Comparison of ENCODE assay signal across 9 cellular contexts in genomic region chr3:185976977-185977678, GRCh38. TPM values are rescaled to one million over a fixed set of nuclear protein-coding genes. Genes with fewer than 3 reads are reported as not detected.
A peak's percentile ranks its signal among the peaks of the same experiment; 100 is the strongest.
DNase-seq lines count a peak whose midpoint lies in the region; ATAC-seq and TF ChIP-seq lines count a peak whose summit lies in the region.
"Had no signal": no experiment of that assay in that cellular context is flagged by ENCODE, and none has a peak within 500 bp of the region (broad histone marks: within the 10 kb centered on the region; RNA-seq: fewer than 3 reads in every experiment).

No MANE protein-coding gene starts in this region.

- intact Hi-C loops in spleen (cut with DNase I; ENCODE audit: low total_unique reads) = no loop called here

- H3K4me1 ChIP-seq in spleen = peaks cover 0 to 6% (median 0%) of the 10 kb centered on the region in 6 donors

- no peak for TF ChIP-seq POLR2A in spleen (IDR thresholded peaks at IDR 0.05)

- peak; percentile 81 for ATAC-seq in GM18502 (IDR thresholded peaks at IDR 0.05; ENCODE audit: poor library complexity, unreplicated experiment)
- ATAC-seq in HG02840 (IDR thresholded peaks at IDR 0.05; ENCODE audit: low FRiP score, unreplicated experiment) = peak; percentile 77
- no peak for ATAC-seq in HG03469 (IDR thresholded peaks at IDR 0.05; ENCODE audit: unreplicated experiment)

- H3K36me3 ChIP-seq in spleen = no peaks in the 10 kb centered on the region

- no peaks in the 10 kb centered on the region for H3K9me3 ChIP-seq in spleen

- H3K27me3 ChIP-seq in spleen (replicated peaks in 1 of 7) = no peaks in the 10 kb centered on the region

- TF ChIP-seq CTCF in spleen (IDR thresholded peaks at IDR 0.05 in 8 of 11, conservative IDR thresholded peaks at IDR 0.05 in 3 of 11) = peak; percentile 43 to 91 (median 76)

- no peak overlapping the region for H3K27ac ChIP-seq in spleen
- H3K27ac ChIP-seq: skin epidermis had no signal

- WGBS in spleen, 5 donors = 33 to 38% (median 34%) methylated on average over 6 of the region's 6 CpGs

- DNase-seq in NCI-H2107 (lab: John Stamatoyannopoulos, UW) (peak; percentile 77), UCSD-AML1 (lab: John Stamatoyannopoulos, UW; ENCODE audit: unreplicated experiment) (peak; percentile 82), astrocyte of the hippocampus (ENCODE audit: low read depth, low spot score) (peak; percentile 83), hypothalamus (lab: John Stamatoyannopoulos, UW) (peak in 49 of 51 donors; percentile 5 to 90 (median 51)), spleen (peak; percentile 95)

- no peak overlapping the region for H3K4me3 ChIP-seq in spleen
- H3K4me3 ChIP-seq: skin epidermis had no signal

RNA-seq across cellular contexts. Expression of gene TRA2B, which starts 39.3 kb away (rescaled TPM):
- 100 to 1,000 TPM; 136 to 235 (median 147) TPM for total RNA-seq in spleen
- polyA plus RNA-seq in spleen = 100 to 1,000 TPM; 101 to 113 (median 110) TPM
